Comparison of ENCODE assay signal across 13 cellular contexts in the genomic region with DNA sequence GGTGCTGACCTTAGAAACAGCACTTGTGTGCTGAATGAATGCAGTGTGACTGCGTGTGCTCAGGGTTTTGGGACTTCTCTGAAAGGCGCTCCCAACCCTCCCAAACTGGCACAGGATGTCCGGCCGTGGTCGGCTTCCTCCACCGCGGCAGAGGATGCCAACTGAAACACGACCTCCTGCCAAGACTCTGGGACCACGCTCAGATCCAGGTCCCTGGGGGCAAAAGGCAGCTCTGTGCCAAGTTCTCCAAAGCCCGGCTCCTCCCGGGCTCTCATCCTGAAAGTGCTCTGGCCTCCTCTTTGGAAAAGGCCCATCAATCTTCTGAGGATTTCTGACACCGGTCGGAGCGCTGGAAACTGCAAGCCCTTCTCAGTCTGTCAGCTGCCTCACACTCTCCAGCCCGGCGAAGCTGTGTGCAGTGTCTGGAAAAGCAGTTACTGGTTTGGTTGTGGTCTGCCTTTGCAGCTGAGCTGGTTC. TPM values are rescaled to one million over a fixed set of nuclear protein-coding genes. Genes with fewer than 3 reads are reported as not detected.
A peak's percentile ranks its signal among the peaks of the same experiment; 100 is the strongest.
DNase-seq lines count a peak whose midpoint lies in the region; ATAC-seq and TF ChIP-seq lines count a peak whose summit lies in the region.
"Had no signal": no experiment of that assay in that cellular context is flagged by ENCODE, and none has a peak within 500 bp of the region (broad histone marks: within the 10 kb centered on the region; RNA-seq: fewer than 3 reads in every experiment).

No MANE protein-coding gene starts in this region.

- H3K27ac ChIP-seq in tibial nerve, result peak overlapping the region; percentile 11 to 76 (median 45)
- H3K27ac ChIP-seq: A549, PC-9 had no signal

- H3K36me3 ChIP-seq in tibial nerve, result no peaks in the 10 kb centered on the region

- H3K4me3 ChIP-seq in astrocyte of the spinal cord (ENCODE audit: low read depth, low read length), result no peak overlapping the region
- no peak overlapping the region for H3K4me3 ChIP-seq in tibial nerve
- H3K4me3 ChIP-seq: A549, PC-9 had no signal

- in situ Hi-C loops in astrocyte of the spinal cord (cut with HindIII; ENCODE audit: low sequenced_read_pairs), result no loop called here

- H3K4me1 ChIP-seq in tibial nerve, result peaks cover 0 to 34% (median 6%) of the 10 kb centered on the region in 4 donors

- H3K9me3 ChIP-seq in tibial nerve, result no peaks in the 10 kb centered on the region
- H3K9me3 ChIP-seq: A549 had no signal

- TF ChIP-seq EP300 in tibial nerve (IDR thresholded peaks at IDR 0.05), result peak in 1 of 2 donors; percentile 39

- no peaks in the 10 kb centered on the region for H3K27me3 ChIP-seq in tibial nerve

- no peak for TF ChIP-seq POLR2A in tibial nerve (IDR thresholded peaks at IDR 0.05)

- no peak for ATAC-seq in GM18498 (IDR thresholded peaks at IDR 0.05; ENCODE audit: unreplicated experiment)
- no peak for ATAC-seq in HG03159 (IDR thresholded peaks at IDR 0.05; ENCODE audit: unreplicated experiment)
- ATAC-seq: A549 had no signal

- no peak for TF ChIP-seq CTCF in astrocyte of the spinal cord (IDR thresholded peaks at IDR 0.05; ENCODE audit: low read depth, low read length)
- no peak for TF ChIP-seq CTCF in tibial nerve (IDR thresholded peaks at IDR 0.05)

- WGBS in tibial nerve, 2 donors, result 5% methylated on average over 11 to 13 of the region's 16 CpGs

- DNase-seq in NCI-H2227 (lab: John Stamatoyannopoulos, UW; ENCODE audit: unreplicated experiment) (peak; percentile 27), NCI-H2227 treated with DMSO at 0.1 percent for 48 hours (lab: John Stamatoyannopoulos, UW) (no peak), astrocyte of the spinal cord (ENCODE audit: low read depth, low spot score) (peak; percentile 7), medulla oblongata (ENCODE audit: extremely low spot score) (peak; percentile 54), tibial nerve (ENCODE audit: low spot score in 2 of 2) (peak in 1 of 2 donors; percentile 44), inferior parietal cortex (ENCODE audit: extremely low spot score) (no peak)
- DNase-seq: EL, NCI-H1436, PC-9, T1000 had no signal

RNA-seq across cellular contexts. Expression of a gene that starts 32.3 kb away (rescaled TPM):
- 10 to 100 TPM; 24.6 to 95.0 (median 75.3) TPM for total RNA-seq in tibial nerve
- total RNA-seq: PC-9 had no signal

Comparison
In these comparisons a context has a peak if more than half of its experiments do, and no peak if none do; other contexts are left out.
1. DNase-seq: peak in NCI-H2227 (single experiment), astrocyte of the spinal cord (single experiment) and medulla oblongata (single experiment); none in NCI-H2227 treated with DMSO at 0.1 percent for 48 hours (single experiment) and inferior parietal cortex (single experiment).